10 cellular contexts compared by ENCODE assay signal in the genomic region with DNA sequence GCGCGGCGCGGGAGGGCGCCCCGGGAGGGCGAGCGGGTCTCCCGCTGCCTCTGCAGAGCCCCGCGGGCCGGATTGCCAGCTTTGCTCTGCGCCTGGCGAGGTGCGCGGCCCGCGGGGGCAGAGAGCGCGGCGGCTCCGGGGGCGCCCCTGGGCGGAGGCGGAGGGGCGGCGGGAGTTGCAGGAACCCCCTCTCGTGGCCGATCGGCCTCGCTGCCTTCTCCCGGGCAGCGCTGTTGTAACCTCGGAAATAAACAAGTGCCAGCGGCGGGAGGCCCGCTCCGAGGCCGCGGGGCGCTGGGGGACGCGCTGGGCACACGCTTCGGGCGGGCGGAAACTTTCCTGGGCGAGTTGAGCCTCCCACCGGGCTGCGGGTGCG. TPM values are rescaled to one million over a fixed set of nuclear protein-coding genes. Genes with fewer than 3 reads are reported as not detected.
DNase-seq lines count a peak whose midpoint lies in the region; TF ChIP-seq lines count a peak whose summit lies in the region.
"Had no signal": no experiment of that assay in that cellular context is flagged by ENCODE, and none has a peak within 500 bp of the region (broad histone marks: within the 10 kb centered on the region; RNA-seq: fewer than 3 reads in every experiment).

No MANE protein-coding gene starts in this region.

- no peak overlapping the region for H2AFZ ChIP-seq in OCI-LY7 (ENCODE audit: low read length)

- H3K9me3 Mint-ChIP-seq in MCF 10A (ENCODE audit: unreplicated experiment) (no peaks in the 10 kb centered on the region), type B pancreatic cell (no peaks in the 10 kb centered on the region)
- H3K9me3 Mint-ChIP-seq: activated CD4-positive, alpha-beta memory T cell treated with anti-CD3 and anti-CD28 coated beads, Interleukin-2, amount 10 ng/mL, durations not matched to agents 7 days and 5 days had no signal

- BruUV-seq in MCF 10A (replicated peaks; lab: Mats Ljungman, UMichigan) (no TSS peak), OCI-LY7 (replicated peaks; lab: Mats Ljungman, UMichigan) (no TSS peak)

- H4K20me1 ChIP-seq in OCI-LY7 (ENCODE audit: insufficient read depth, low read length): no peaks in the 10 kb centered on the region

- H3K36me3 ChIP-seq in OCI-LY7 (ENCODE audit: insufficient read depth, low read length): no peaks in the 10 kb centered on the region

- peak overlapping the region; percentile 68 for H3K4me3 Mint-ChIP-seq in MCF 10A (ENCODE audit: unreplicated experiment)
- peak overlapping the region; percentile 69 for H3K4me3 Mint-ChIP-seq in type B pancreatic cell
- H3K4me3 Mint-ChIP-seq: activated CD4-positive, alpha-beta memory T cell treated with anti-CD3 and anti-CD28 coated beads, Interleukin-2, amount 10 ng/mL, durations not matched to agents 7 days and 5 days had no signal

- H3K27me3 Mint-ChIP-seq in MCF 10A (ENCODE audit: insufficient read depth, unreplicated experiment) (peaks cover 7% of the 10 kb centered on the region), type B pancreatic cell (peaks cover 73% of the 10 kb centered on the region)

- intact Hi-C loops in MCF 10A (cut with micrococcal nuclease): loop anchor here (5.0 to 10.0 kb wide), 3 partner anchors 66 to 398 kb away; no protein-coding TSS in a partner anchor
- intact Hi-C loops in OCI-LY7 (cut with micrococcal nuclease; ENCODE audit: unreplicated experiment): no loop called here

- peaks cover 13% of the 10 kb centered on the region for H3K36me3 Mint-ChIP-seq in MCF 10A (ENCODE audit: insufficient read depth, unreplicated experiment)
- H3K36me3 Mint-ChIP-seq in type B pancreatic cell: no peaks in the 10 kb centered on the region
- H3K36me3 Mint-ChIP-seq: CD4-positive, alpha-beta memory T cell had no signal

- H3K4me2 ChIP-seq in OCI-LY7 (ENCODE audit: low read length): no peak overlapping the region

- no peaks in the 10 kb centered on the region for H3K9me3 ChIP-seq in OCI-LY7 (ENCODE audit: low read length)

- peak; percentile 5 for DNase-seq in activated CD4-positive, alpha-beta T cell treated with anti-CD3 and anti-CD28 coated beads for 48 hours
- DNase-seq in activated CD4-positive, alpha-beta T cell treated with anti-CD3 and anti-CD28 coated beads, Interleukin-2, amount 50 U/mL, for 4 hours: no peak
- DNase-seq in MCF 10A (ENCODE audit: unreplicated experiment): peak; percentile 41
- peak; percentile 74 for DNase-seq in iPS-NIHi11 (ENCODE audit: low spot score)
- DNase-seq in type B pancreatic cell (ENCODE audit: extremely low spot score, unreplicated experiment): no peak
- DNase-seq in activated CD4-positive, alpha-beta T cell treated with anti-CD3 and anti-CD28 coated beads, Interleukin-2, amount 50 U/mL, for 48 hours: no peak
- DNase-seq in OCI-LY7 (ENCODE audit: low spot score): no peak
- no peak for DNase-seq in T1000 (lab: John Stamatoyannopoulos, UW)
- DNase-seq: activated CD4-positive, alpha-beta memory T cell treated with anti-CD3 and anti-CD28 coated beads, Interleukin-2, amount 10 ng/mL, durations not matched to agents 7 days and 5 days; CD4-positive, alpha-beta memory T cell had no signal

- H3K79me2 ChIP-seq in OCI-LY7 (ENCODE audit: insufficient read depth, low read depth, low read length): no peaks in the 10 kb centered on the region

- H3K27ac Mint-ChIP-seq in MCF 10A (ENCODE audit: low read depth, unreplicated experiment) (no peak overlapping the region), type B pancreatic cell (no peak overlapping the region)
- H3K27ac Mint-ChIP-seq: activated CD4-positive, alpha-beta memory T cell treated with anti-CD3 and anti-CD28 coated beads, Interleukin-2, amount 10 ng/mL, durations not matched to agents 7 days and 5 days; CD4-positive, alpha-beta memory T cell had no signal

- H3K4me3 ChIP-seq in OCI-LY7 (ENCODE audit: low read depth, low read length, poor library complexity, severe bottlenecking): no peak overlapping the region

- H3K4me1 Mint-ChIP-seq in MCF 10A (ENCODE audit: insufficient read depth, unreplicated experiment): peaks cover 16% of the 10 kb centered on the region
- H3K4me1 Mint-ChIP-seq in type B pancreatic cell (ENCODE audit: unreplicated experiment): peaks cover 19% of the 10 kb centered on the region

- CTCF ChIA-PET in MCF 10A (lab: Yijun Ruan, JAX) (interaction anchor here (0.6 to 5.8 kb wide), 20 partner anchors 9 to 1196 kb away, joined by 3 to 39 read pairs (median 4); no protein-coding TSS in a partner anchor), OCI-LY7 (lab: Charles Lee; ENCODE audit: unreplicated experiment) (no interaction called here)

- no peaks in the 10 kb centered on the region for H3K9me2 ChIP-seq in OCI-LY7 (ENCODE audit: insufficient read depth, low read length)

- POLR2A ChIA-PET in MCF 10A (lab: Yijun Ruan, JAX) (interaction anchor here (0.9 to 1.2 kb wide), 2 partner anchors 15 to 1313 kb away, joined by 3 read pairs; partner anchors contain the start of genes FAM217B and PPP1R3D), OCI-LY7 (lab: Charles Lee) (no interaction called here)

- peak; percentile 26 for TF ChIP-seq CTCF in MCF 10A (IDR thresholded peaks at IDR 0.05; ENCODE audit: unreplicated experiment)
- peak; percentile 70 for TF ChIP-seq CTCF in type B pancreatic cell (conservative IDR thresholded peaks at IDR 0.05)
- TF ChIP-seq CTCF in OCI-LY7 (conservative IDR thresholded peaks at IDR 0.05; ENCODE audit: low read length): no peak

- no peak overlapping the region for H3K27ac ChIP-seq in OCI-LY7 (ENCODE audit: low read depth, low read length, poor library complexity, severe bottlenecking)

- H3K4me1 ChIP-seq in OCI-LY7 (ENCODE audit: insufficient read depth, low read length, poor library complexity, severe bottlenecking): no peaks in the 10 kb centered on the region

RNA-seq across cellular contexts. Expression of gene CDH4, which starts 1.2 kb away (rescaled TPM):
- total RNA-seq in MCF 10A (2022) (25.0 and 44.8 TPM in 2 replicates), type B pancreatic cell (ENCODE audit: low replicate concordance) (5.0 and 8.3 TPM in 2 replicates), OCI-LY7 (2022) (not detected in 2 replicates)
- total RNA-seq in OCI-LY7 (2014; rRNA removed; shearing (Covaris generic)): not detected in 2 replicates

Comparison
In these comparisons a context has a peak if more than half of its experiments do, and no peak if none do; other contexts are left out.
1. DNase-seq: peak in activated CD4-positive, alpha-beta T cell treated with anti-CD3 and anti-CD28 coated beads for 48 hours (single experiment), MCF 10A (single experiment) and iPS-NIHi11 (single experiment); none in activated CD4-positive, alpha-beta T cell treated with anti-CD3 and anti-CD28 coated beads, Interleukin-2, amount 50 U/mL, for 4 hours (0 of 2), type B pancreatic cell (single experiment), activated CD4-positive, alpha-beta T cell treated with anti-CD3 and anti-CD28 coated beads, Interleukin-2, amount 50 U/mL, for 48 hours (0 of 2), OCI-LY7 (single experiment) and T1000 (single experiment).